In genomic region chr9:6787793-6788174, GRCh38 we compare ENCODE assay signal across 1 cellular context.
TF ChIP-seq lines count a peak whose summit lies in the region.

No MANE protein-coding gene starts in this region.

TF ChIP-seq in HepG2, 621 proteins besides CTCF, POLR2A, EP300 and RAD21 (continued from another document):
- TF ChIP-seq DMTF1 (CRISPR knock-in tag; IDR thresholded peaks at IDR 0.05) (no peak), NR3C1 (CRISPR knock-in tag; IDR thresholded peaks at IDR 0.05) (no peak), TAF1 (CRISPR knock-in tag; IDR thresholded peaks at IDR 0.05) (0 out of 2 replicates have a peak, but pooled peaks have one; percentile 8), TP53 (CRISPR knock-in tag; conservative IDR thresholded peaks at IDR 0.05) (0 out of 2 replicates have a peak, but pooled peaks have one; percentile 24), ZFP37 (CRISPR knock-in tag; IDR thresholded peaks at IDR 0.05; ENCODE audit: borderline replicate concordance) (peak; percentile 62; the same call in 1 of the 2 replicates), CHD2 (IDR thresholded peaks at IDR 0.05; ENCODE audit: low read depth, low read length) (no peak), ZFP91 (CRISPR knock-in tag; IDR thresholded peaks at IDR 0.05; ENCODE audit: borderline replicate concordance) (0 out of 2 replicates have a peak, but pooled peaks have one; percentile 31), TOPORS (CRISPR knock-in tag; IDR thresholded peaks at IDR 0.05) (0 out of 2 replicates have a peak, but pooled peaks have one; percentile 38), ZNF224 (CRISPR knock-in tag; IDR thresholded peaks at IDR 0.05) (no peak), ZNF101 (CRISPR knock-in tag; IDR thresholded peaks at IDR 0.05; ENCODE audit: borderline replicate concordance, low read depth) (0 out of 2 replicates have a peak, but pooled peaks have one; percentile 20), ZNF609 (CRISPR knock-in tag; IDR thresholded peaks at IDR 0.05; ENCODE audit: borderline replicate concordance) (0 out of 2 replicates have a peak, but pooled peaks have one; percentile 26), ZNF451 (CRISPR knock-in tag; IDR thresholded peaks at IDR 0.05) (no peak), SOX6 (IDR thresholded peaks at IDR 0.05) (no peak), SOX6 (CRISPR knock-in tag; IDR thresholded peaks at IDR 0.05) (no peak), NR2F6 (IDR thresholded peaks at IDR 0.05) (no peak), NR2F6 (CRISPR knock-in tag; IDR thresholded peaks at IDR 0.05) (no peak), TARDBP (CRISPR knock-in tag; IDR thresholded peaks at IDR 0.05) (peak; percentile 18; the same call in 1 of the 2 replicates), CSRNP2 (CRISPR knock-in tag; conservative IDR thresholded peaks at IDR 0.05; ENCODE audit: low read depth) (no peak), TFDP1 (CRISPR knock-in tag; IDR thresholded peaks at IDR 0.05; ENCODE audit: borderline replicate concordance) (peak; percentile 4; the same call in 1 of the 2 replicates), RAD51 (IDR thresholded peaks at IDR 0.05; ENCODE audit: borderline replicate concordance) (0 out of 2 replicates have a peak, but pooled peaks have one; percentile 7), ATF6 (CRISPR knock-in tag; conservative IDR thresholded peaks at IDR 0.05) (no peak)
